In the genomic region with DNA sequence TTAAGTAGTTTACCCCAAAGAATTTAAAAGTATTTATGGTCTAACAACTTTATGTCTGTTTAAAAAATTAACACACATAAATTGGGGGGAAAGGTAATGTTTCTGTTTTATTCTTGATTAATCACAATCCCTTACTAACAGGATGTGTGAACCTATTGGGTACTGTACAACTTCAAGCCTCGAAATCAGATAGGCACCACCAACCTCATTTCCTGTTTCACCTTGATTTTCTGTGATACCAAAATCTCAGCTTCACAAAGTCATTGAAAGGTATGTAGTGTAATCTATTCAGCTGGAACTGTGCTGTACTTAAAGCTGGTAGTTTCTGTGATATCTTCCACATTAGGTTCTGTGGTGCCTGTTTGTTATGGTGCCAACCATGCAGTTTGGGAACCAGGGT, we compare ENCODE assay signal across 17 cellular contexts. TPM values are rescaled to one million over a fixed set of nuclear protein-coding genes. Genes with fewer than 3 reads are reported as not detected.
DNase-seq lines count a peak whose midpoint lies in the region; ATAC-seq, FAIRE-seq and TF ChIP-seq lines count a peak whose summit lies in the region.
"Had no signal": no experiment of that assay in that cellular context is flagged by ENCODE, and none has a peak within 500 bp of the region (broad histone marks: within the 10 kb centered on the region; RNA-seq: fewer than 3 reads in every experiment).

No MANE protein-coding gene starts in this region.

- no peak for DNase-seq in activated T-cell treated with anti-CD3 and anti-CD28 coated beads, Interleukin-2, amount 50 U/mL, for 72 hours
- no peak for DNase-seq in activated T-cell treated with anti-CD3 and anti-CD28 coated beads, Interleukin-2, amount 50 U/mL, for 24 hours
- DNase-seq in GM12891 (ENCODE audit: insufficient read length, low spot score): no peak
- DNase-seq in naive thymus-derived CD4-positive, alpha-beta T cell: peak in 5 of 9 donors; percentile 5 to 32 (median 21)
- no peak for DNase-seq in KBM-7
- no peak for DNase-seq in erythroblast (lab: John Stamatoyannopoulos, UW)
- DNase-seq: Caco-2; CD8-positive, alpha-beta T cell; GF-D8; HCEC 1CT; HFFc6 had no signal

- no peaks in the 10 kb centered on the region for H3K27me3 ChIP-seq in naive thymus-derived CD4-positive, alpha-beta T cell (ENCODE audit: control insufficient read depth in 2 of 2, insufficient read depth in 2 of 2, low read length in 2 of 2)
- H3K27me3 ChIP-seq: BLaER1 had no signal

- FAIRE-seq in GM12891 (lab: Jason Lieb, UNC): peak; percentile 58
- FAIRE-seq: HepG2, HTR-8/SVneo had no signal

- intact Hi-C loops in naive thymus-derived CD4-positive, alpha-beta T cell (cut with micrococcal nuclease): no loop called here

- H3K27ac Mint-ChIP-seq in activated T-cell treated with anti-CD3 and anti-CD28 coated beads, Interleukin-2, amount 50 U/mL, for 72 hours: peak overlapping the region; percentile 76
- H3K27ac Mint-ChIP-seq in activated T-cell treated with anti-CD3 and anti-CD28 coated beads, Interleukin-2, amount 50 U/mL, for 24 hours: no peak overlapping the region
- peak overlapping the region; percentile 21 for H3K27ac Mint-ChIP-seq in activated T-helper 17 cell treated with anti-CD3 and anti-CD28 coated beads, Interleukin-2, amount 50 U/mL, for 72 hours
- H3K27ac Mint-ChIP-seq in naive thymus-derived CD4-positive, alpha-beta T cell: peak overlapping the region in 4 of 9 donors; percentile 29 to 65 (median 54)
- H3K27ac Mint-ChIP-seq: CD8-positive, alpha-beta T cell; HFFc6 had no signal

- peaks cover 11 to 32% of the 10 kb centered on the region in 2 donors for H3K4me1 ChIP-seq in naive thymus-derived CD4-positive, alpha-beta T cell (ENCODE audit: control insufficient read depth in 2 of 2, insufficient read depth in 2 of 2, low read length in 2 of 2)
- H3K4me1 ChIP-seq: Caco-2 had no signal

- peaks cover 0 to 2% of the 10 kb centered on the region in 2 donors for H3K9me3 Mint-ChIP-seq in activated T-cell treated with anti-CD3 and anti-CD28 coated beads, Interleukin-2, amount 50 U/mL, for 72 hours
- peaks cover 5% of the 10 kb centered on the region for H3K9me3 Mint-ChIP-seq in activated T-cell treated with anti-CD3 and anti-CD28 coated beads, Interleukin-2, amount 50 U/mL, for 24 hours
- no peaks in the 10 kb centered on the region for H3K9me3 Mint-ChIP-seq in activated T-helper 17 cell treated with anti-CD3 and anti-CD28 coated beads, Interleukin-2, amount 50 U/mL, for 72 hours
- peaks cover 0 to 3% (median 0%) of the 10 kb centered on the region in 11 donors for H3K9me3 Mint-ChIP-seq in naive thymus-derived CD4-positive, alpha-beta T cell
- H3K9me3 Mint-ChIP-seq: CD8-positive, alpha-beta T cell; HFFc6 had no signal

- CTCF ChIA-PET in naive thymus-derived CD4-positive, alpha-beta T cell (lab: Charles Lee): interaction anchor here (1.0 kb wide), 1 partner anchor 515 kb away, joined by 3 read pairs; no protein-coding TSS in a partner anchor

- peak overlapping the region in 1 of 2 donors; percentile 40 for H3K4me3 Mint-ChIP-seq in activated T-cell treated with anti-CD3 and anti-CD28 coated beads, Interleukin-2, amount 50 U/mL, for 72 hours
- no peak overlapping the region for H3K4me3 Mint-ChIP-seq in activated T-cell treated with anti-CD3 and anti-CD28 coated beads, Interleukin-2, amount 50 U/mL, for 24 hours
- peak overlapping the region; percentile 41 for H3K4me3 Mint-ChIP-seq in activated T-helper 17 cell treated with anti-CD3 and anti-CD28 coated beads, Interleukin-2, amount 50 U/mL, for 72 hours
- H3K4me3 Mint-ChIP-seq in naive thymus-derived CD4-positive, alpha-beta T cell: peak overlapping the region in 7 of 10 donors; percentile 11 to 85 (median 29)
- H3K4me3 Mint-ChIP-seq: CD8-positive, alpha-beta T cell; HFFc6 had no signal

- H3K4me3 ChIP-seq in naive thymus-derived CD4-positive, alpha-beta T cell (ENCODE audit: low read length): no peak overlapping the region
- H3K4me3 ChIP-seq: BLaER1 had no signal

- peaks cover 42% of the 10 kb centered on the region for H3K4me1 Mint-ChIP-seq in activated T-cell treated with anti-CD3 and anti-CD28 coated beads, Interleukin-2, amount 50 U/mL, for 72 hours (ENCODE audit: low read depth)
- peaks cover 48% of the 10 kb centered on the region for H3K4me1 Mint-ChIP-seq in activated T-cell treated with anti-CD3 and anti-CD28 coated beads, Interleukin-2, amount 50 U/mL, for 24 hours (ENCODE audit: low read depth)
- H3K4me1 Mint-ChIP-seq in activated T-helper 17 cell treated with anti-CD3 and anti-CD28 coated beads, Interleukin-2, amount 50 U/mL, for 72 hours: peaks cover 18% of the 10 kb centered on the region
- H3K4me1 Mint-ChIP-seq in naive thymus-derived CD4-positive, alpha-beta T cell: peaks cover 31 to 54% (median 51%) of the 10 kb centered on the region in 7 donors

- H3K27me3 Mint-ChIP-seq in activated T-cell treated with anti-CD3 and anti-CD28 coated beads, Interleukin-2, amount 50 U/mL, for 72 hours (ENCODE audit: low read depth): no peaks in the 10 kb centered on the region
- no peaks in the 10 kb centered on the region for H3K27me3 Mint-ChIP-seq in activated T-cell treated with anti-CD3 and anti-CD28 coated beads, Interleukin-2, amount 50 U/mL, for 24 hours
- no peaks in the 10 kb centered on the region for H3K27me3 Mint-ChIP-seq in activated T-helper 17 cell treated with anti-CD3 and anti-CD28 coated beads, Interleukin-2, amount 50 U/mL, for 72 hours
- no peaks in the 10 kb centered on the region for H3K27me3 Mint-ChIP-seq in naive thymus-derived CD4-positive, alpha-beta T cell

- H3K36me3 Mint-ChIP-seq in activated T-cell treated with anti-CD3 and anti-CD28 coated beads, Interleukin-2, amount 50 U/mL, for 72 hours (ENCODE audit: insufficient read depth in 2 of 2): peaks cover 13 to 22% of the 10 kb centered on the region in 2 donors
- H3K36me3 Mint-ChIP-seq in activated T-cell treated with anti-CD3 and anti-CD28 coated beads, Interleukin-2, amount 50 U/mL, for 24 hours (ENCODE audit: low read depth): peaks cover 71% of the 10 kb centered on the region
- H3K36me3 Mint-ChIP-seq in activated T-helper 17 cell treated with anti-CD3 and anti-CD28 coated beads, Interleukin-2, amount 50 U/mL, for 72 hours (ENCODE audit: low read depth): peaks cover 96% of the 10 kb centered on the region
- peaks cover 8 to 32% (median 20%) of the 10 kb centered on the region in 5 donors for H3K36me3 Mint-ChIP-seq in naive thymus-derived CD4-positive, alpha-beta T cell

- H3K36me3 ChIP-seq in naive thymus-derived CD4-positive, alpha-beta T cell (ENCODE audit: control insufficient read depth in 2 of 3, insufficient read depth in 3 of 3, low read length in 3 of 3): peaks cover 0 to 23% (median 10%) of the 10 kb centered on the region in 3 experiments

- no peaks in the 10 kb centered on the region for H3K9me3 ChIP-seq in naive thymus-derived CD4-positive, alpha-beta T cell (ENCODE audit: control insufficient read depth in 2 of 3, low read length in 3 of 3)
- H3K9me3 ChIP-seq: BLaER1, Caco-2 had no signal

- in situ Hi-C loops in KBM-7 (cut with MboI; ENCODE audit: low pct_unique_long_range_greater_than_20kb, low sequenced_read_pairs): no loop called here

- POLR2A ChIA-PET in naive thymus-derived CD4-positive, alpha-beta T cell (lab: Charles Lee): no interaction called here

- no peak for ATAC-seq in activated T-cell treated with anti-CD3 and anti-CD28 coated beads, Interleukin-2, amount 50 U/mL, for 72 hours (replicated peaks in 1 of 2)
- no peak for ATAC-seq in activated T-helper 17 cell treated with anti-CD3 and anti-CD28 coated beads, Interleukin-2, amount 50 U/mL, for 72 hours (replicated peaks)
- no peak for ATAC-seq in naive thymus-derived CD4-positive, alpha-beta T cell
- no peak for ATAC-seq in GM19035 (IDR thresholded peaks at IDR 0.05; ENCODE audit: unreplicated experiment)
- ATAC-seq: CD8-positive, alpha-beta T cell; HepG2 had no signal

- TF ChIP-seq POLR2A in GM12891 (IDR thresholded peaks at IDR 0.05; ENCODE audit: low read depth, low read length) (no peak), erythroblast (IDR thresholded peaks at IDR 0.05; ENCODE audit: low read length) (no peak)

- peak overlapping the region; percentile 6 for H3K27ac ChIP-seq in naive thymus-derived CD4-positive, alpha-beta T cell (ENCODE audit: low read depth, low read length)
- H3K27ac ChIP-seq: 22Rv1, BLaER1 had no signal

TF ChIP-seq in GM12891, 5 proteins besides CTCF, POLR2A, EP300 and RAD21:
- TF ChIP-seq TAF1 (IDR thresholded peaks at IDR 0.05; ENCODE audit: low read depth, low read length): no peak
- no peak for TF ChIP-seq POU2F2 (IDR thresholded peaks at IDR 0.05; ENCODE audit: low read depth, low read length)
- TF ChIP-seq PAX5 (IDR thresholded peaks at IDR 0.05; ENCODE audit: insufficient read depth, low read length, severe bottlenecking): no peak
- no peak for TF ChIP-seq SPI1 (IDR thresholded peaks at IDR 0.05; ENCODE audit: low read depth, low read length)
- no peak for TF ChIP-seq POLR2AphosphoS5 (IDR thresholded peaks at IDR 0.05; ENCODE audit: low read depth, low read length)

RNA-seq across cellular contexts. Expression of gene RNMT, which starts 4.0 kb away (rescaled TPM):
- total RNA-seq in activated T-cell treated with anti-CD3 and anti-CD28 coated beads, Interleukin-2, amount 50 U/mL, for 72 hours: 10 to 100 TPM; 37.8 to 48.5 TPM
- polyA plus RNA-seq in GM12891 (2012; ENCODE audit: low read depth, missing spikeins): 28.3 TPM
- total RNA-seq in activated T-helper 17 cell treated with anti-CD3 and anti-CD28 coated beads, Interleukin-2, amount 50 U/mL, for 72 hours: 100 to 1,000 TPM in 1 of 2 donors, 10 to 100 TPM in 1; 56.8 to 115 TPM
- 100 to 1,000 TPM in 1 of 5 experiments, 10 to 100 TPM in 4; 47.0 to 101 (median 53.7) TPM for total RNA-seq in naive thymus-derived CD4-positive, alpha-beta T cell
- 10 to 100 TPM; 35.1 to 81.3 TPM for polyA plus RNA-seq in naive thymus-derived CD4-positive, alpha-beta T cell

RNA-seq across cellular contexts. Expression of gene FAM210A, which starts 4.1 kb away (rescaled TPM):
- total RNA-seq in activated T-cell treated with anti-CD3 and anti-CD28 coated beads, Interleukin-2, amount 50 U/mL, for 72 hours: 10 to 100 TPM; 20.3 to 20.5 TPM
- polyA plus RNA-seq in GM12891 (2012; ENCODE audit: low read depth, missing spikeins): 16.8 TPM
- total RNA-seq in activated T-helper 17 cell treated with anti-CD3 and anti-CD28 coated beads, Interleukin-2, amount 50 U/mL, for 72 hours: 100 to 1,000 TPM in 1 of 2 donors, 10 to 100 TPM in 1; 58.8 to 101 TPM
- total RNA-seq in naive thymus-derived CD4-positive, alpha-beta T cell: 10 to 100 TPM in 1 of 5 experiments, 1 to 10 TPM in 4; 5.9 to 31.5 (median 8.1) TPM
- 10 to 100 TPM in 1 of 2 donors, 1 to 10 TPM in 1; 8.6 to 17.9 TPM for polyA plus RNA-seq in naive thymus-derived CD4-positive, alpha-beta T cell

Comparison
In these comparisons a context has a peak if more than half of its experiments do, and no peak if none do; other contexts are left out.
1. DNase-seq: peak in naive thymus-derived CD4-positive, alpha-beta T cell (5 of 9); none in activated T-cell treated with anti-CD3 and anti-CD28 coated beads, Interleukin-2, amount 50 U/mL, for 72 hours (0 of 2), activated T-cell treated with anti-CD3 and anti-CD28 coated beads, Interleukin-2, amount 50 U/mL, for 24 hours (single experiment), GM12891 (single experiment), KBM-7 (single experiment) and erythroblast (0 of 2).